ENCODE assay signal across 12 cellular contexts in genomic region chr2:108492364-108492763, GRCh38. TPM values are rescaled to one million over a fixed set of nuclear protein-coding genes. Genes with fewer than 3 reads are reported as not detected.
DNase-seq lines count a peak whose midpoint lies in the region; ATAC-seq and TF ChIP-seq lines count a peak whose summit lies in the region.
"Had no signal": no experiment of that assay in that cellular context is flagged by ENCODE, and none has a peak within 500 bp of the region (broad histone marks: within the 10 kb centered on the region; RNA-seq: fewer than 3 reads in every experiment).

No MANE protein-coding gene starts in this region.

- H3K27me3 ChIP-seq in smooth muscle cell (ENCODE audit: low read depth), result no peaks in the 10 kb centered on the region
- H3K27me3 ChIP-seq: right atrium auricular region had no signal

- H3K4me1 ChIP-seq in smooth muscle cell (ENCODE audit: low read depth), result peaks cover 13% of the 10 kb centered on the region
- H3K4me1 ChIP-seq: right atrium auricular region had no signal

- H3K27ac ChIP-seq in smooth muscle cell (ENCODE audit: low read depth), result peak overlapping the region; percentile 89
- H3K27ac ChIP-seq: right atrium auricular region had no signal

- 0% methylated on average over 4 of the region's 4 CpGs for WGBS in smooth muscle cell (ENCODE audit: low lambda C conversion rate)

- peaks cover 25% of the 10 kb centered on the region for H3K36me3 ChIP-seq in smooth muscle cell (ENCODE audit: low read depth)

- no peak overlapping the region for H3K4me3 ChIP-seq in HFF-Myc (replicated peaks; ENCODE audit: low read depth, low read length)
- H3K4me3 ChIP-seq in foreskin fibroblast (ENCODE audit: low read depth in 1 of 2, low read length in 2 of 2), result no peak overlapping the region
- H3K4me3 ChIP-seq in smooth muscle cell, result no peak overlapping the region
- H3K4me3 ChIP-seq: right atrium auricular region had no signal

- no peak overlapping the region for H2AFZ ChIP-seq in smooth muscle cell (ENCODE audit: low read depth)

- H3K79me2 ChIP-seq in smooth muscle cell (ENCODE audit: low read depth), result no peaks in the 10 kb centered on the region

- no peaks in the 10 kb centered on the region for H3K9me3 Mint-ChIP-seq in activated T-helper 17 cell treated with anti-CD3 and anti-CD28 coated beads, Interleukin-2, amount 50 U/mL, for 72 hours

- H3K27ac Mint-ChIP-seq in activated T-helper 17 cell treated with anti-CD3 and anti-CD28 coated beads, Interleukin-2, amount 50 U/mL, for 72 hours, result peak overlapping the region; percentile 39

- H3K27me3 Mint-ChIP-seq in activated T-helper 17 cell treated with anti-CD3 and anti-CD28 coated beads, Interleukin-2, amount 50 U/mL, for 72 hours, result no peaks in the 10 kb centered on the region

- H3K9ac ChIP-seq in smooth muscle cell (ENCODE audit: low read depth), result no peak overlapping the region

- no peaks in the 10 kb centered on the region for H4K20me1 ChIP-seq in smooth muscle cell (ENCODE audit: low read depth)

- peaks cover 16% of the 10 kb centered on the region for H3F3A ChIP-seq in smooth muscle cell (ENCODE audit: low read depth)

- DNase-seq in HFF-Myc (ENCODE audit: extremely low read depth, low read depth) (peak; percentile 11), foreskin fibroblast (peak; percentile 77 to 91), smooth muscle cell (lab: John Stamatoyannopoulos, UW; ENCODE audit: unreplicated experiment) (no peak)
- DNase-seq in stimulated activated CD8-positive, alpha-beta memory T cell treated with anti-CD3 and anti-CD28 coated beads, Interleukin-4, amount 100 ng/mL, for 48 hours, result no peak
- DNase-seq: activated T-cell treated with anti-CD3 and anti-CD28 coated beads, Interleukin-2, amount 50 U/mL, for 48 hours; effector CD8-positive, alpha-beta T cell; left colon; NCI-H748 treated with DMSO at 0.1 percent for 48 hours had no signal

- TF ChIP-seq CTCF in HFF-Myc (IDR thresholded peaks at IDR 0.05; ENCODE audit: low read depth, low read length, missing control alignments) (no peak), foreskin fibroblast (IDR thresholded peaks at IDR 0.05; ENCODE audit: low read depth, low read length) (no peak), smooth muscle cell (IDR thresholded peaks at IDR 0.05; ENCODE audit: borderline replicate concordance, insufficient read depth, poor library complexity, severe bottlenecking) (no peak)

- H3K4me3 Mint-ChIP-seq in activated T-helper 17 cell treated with anti-CD3 and anti-CD28 coated beads, Interleukin-2, amount 50 U/mL, for 72 hours, result no peak overlapping the region

- H3K9me3 ChIP-seq in smooth muscle cell (replicated peaks; ENCODE audit: low read depth), result no peaks in the 10 kb centered on the region
- H3K9me3 ChIP-seq: right atrium auricular region had no signal

- H3K4me1 Mint-ChIP-seq in activated T-helper 17 cell treated with anti-CD3 and anti-CD28 coated beads, Interleukin-2, amount 50 U/mL, for 72 hours, result no peaks in the 10 kb centered on the region

- H3K4me2 ChIP-seq in smooth muscle cell, result peak overlapping the region; percentile 65

- peak; percentile 83 for ATAC-seq in activated T-helper 17 cell treated with anti-CD3 and anti-CD28 coated beads, Interleukin-2, amount 50 U/mL, for 72 hours (replicated peaks)
- no peak for ATAC-seq in GM18858 (IDR thresholded peaks at IDR 0.05; ENCODE audit: unreplicated experiment)
- ATAC-seq in GM21447 (IDR thresholded peaks at IDR 0.05; ENCODE audit: unreplicated experiment), result no peak
- ATAC-seq: left colon had no signal

- H3K36me3 Mint-ChIP-seq in activated T-helper 17 cell treated with anti-CD3 and anti-CD28 coated beads, Interleukin-2, amount 50 U/mL, for 72 hours (ENCODE audit: low read depth), result peaks cover 89% of the 10 kb centered on the region

RNA-seq across cellular contexts. Expression of gene LIMS1, which starts 41.9 kb away (rescaled TPM):
- total RNA-seq in activated T-helper 17 cell treated with anti-CD3 and anti-CD28 coated beads, Interleukin-2, amount 50 U/mL, for 72 hours, result 100 to 1,000 TPM; 146 to 186 TPM
- total RNA-seq in smooth muscle cell, result 147 and 155 TPM in 2 replicates
- 56.9 and 63.1 TPM in 2 replicates for polyA plus RNA-seq in smooth muscle cell

RNA-seq across cellular contexts. Expression of gene GCC2, which starts 43.4 kb away (rescaled TPM):
- 10 to 100 TPM; 32.4 to 62.9 TPM for total RNA-seq in activated T-helper 17 cell treated with anti-CD3 and anti-CD28 coated beads, Interleukin-2, amount 50 U/mL, for 72 hours
- 36.3 and 36.4 TPM in 2 replicates for total RNA-seq in smooth muscle cell
- polyA plus RNA-seq in smooth muscle cell, result 18.3 and 33.9 TPM in 2 replicates

Comparison
In these comparisons a context has a peak if more than half of its experiments do, and no peak if none do; other contexts are left out.
1. DNase-seq: peak in HFF-Myc (single experiment) and foreskin fibroblast (2 of 2); none in smooth muscle cell (single experiment) and stimulated activated CD8-positive, alpha-beta memory T cell treated with anti-CD3 and anti-CD28 coated beads, Interleukin-4, amount 100 ng/mL, for 48 hours (single experiment).